Comparison of ENCODE assay signal across 14 cellular contexts in genomic region chr20:35314460-35315198, GRCh38.
DNase-seq lines count a peak whose midpoint lies in the region; ATAC-seq and TF ChIP-seq lines count a peak whose summit lies in the region.
"Had no signal": no experiment of that assay in that cellular context is flagged by ENCODE, and none has a peak within 500 bp of the region (broad histone marks: within the 10 kb centered on the region; RNA-seq: fewer than 3 reads in every experiment).

No MANE protein-coding gene starts in this region.

- peak; percentile 23 for DNase-seq in NCI-H2171 treated with DMSO at 0.1 percent for 48 hours (lab: John Stamatoyannopoulos, UW)
- no peak for DNase-seq in NCI-H2171 (lab: John Stamatoyannopoulos, UW)
- no peak for DNase-seq in activated naive CD8-positive, alpha-beta T cell treated with anti-CD3 and anti-CD28 coated beads, Interleukin-2, amount 50 U/mL, for 24 hours
- DNase-seq in NCI-H2081 treated with DMSO at 0.1 percent for 48 hours (lab: John Stamatoyannopoulos, UW) = no peak
- DNase-seq: activated effector memory CD4-positive, alpha-beta T cell treated with anti-CD3 and anti-CD28 coated beads, Interleukin-2, amount 50 U/mL, for 16 hours; heart left ventricle; MM.1S had no signal

- ATAC-seq in activated naive CD8-positive, alpha-beta T cell treated with anti-CD3 and anti-CD28 coated beads, Interleukin-2, amount 50 U/mL, for 24 hours = no peak
- ATAC-seq in HG03521 (IDR thresholded peaks at IDR 0.05; ENCODE audit: unreplicated experiment) = no peak
- ATAC-seq in GM21515 (IDR thresholded peaks at IDR 0.05; ENCODE audit: unreplicated experiment) = no peak
- ATAC-seq: activated CD4-positive, CD25-positive, alpha-beta regulatory T cell treated with anti-CD3 and anti-CD28 coated beads, Interleukin-2, amount 50 U/mL, for 24 hours; heart left ventricle; left lobe of liver had no signal

- H3K27me3 ChIP-seq in Loucy (ENCODE audit: insufficient read depth, low read length, poor library complexity, severe bottlenecking) = no peaks in the 10 kb centered on the region
- H3K27me3 ChIP-seq: heart left ventricle, neural progenitor cell had no signal

- H3K36me3 Mint-ChIP-seq in activated naive CD8-positive, alpha-beta T cell treated with anti-CD3 and anti-CD28 coated beads, Interleukin-2, amount 50 U/mL, for 24 hours (ENCODE audit: low read depth) = peaks cover 15% of the 10 kb centered on the region
- H3K36me3 Mint-ChIP-seq in nephron (ENCODE audit: low read depth) = peaks cover 30% of the 10 kb centered on the region

- no peak overlapping the region for H3K9ac ChIP-seq in Loucy (ENCODE audit: low read depth, low read length, poor library complexity, severe bottlenecking)
- H3K9ac ChIP-seq: neural progenitor cell had no signal

- H3K4me1 Mint-ChIP-seq in activated naive CD8-positive, alpha-beta T cell treated with anti-CD3 and anti-CD28 coated beads, Interleukin-2, amount 50 U/mL, for 24 hours = peaks cover 47% of the 10 kb centered on the region
- H3K4me1 Mint-ChIP-seq in nephron = peaks cover 22% of the 10 kb centered on the region
- H3K4me1 Mint-ChIP-seq: neural progenitor cell had no signal

- peaks cover 22% of the 10 kb centered on the region for H3K4me1 ChIP-seq in Loucy (ENCODE audit: insufficient read depth, low read length, poor library complexity, severe bottlenecking)
- H3K4me1 ChIP-seq: neural progenitor cell had no signal

- H3K27me3 Mint-ChIP-seq in activated naive CD8-positive, alpha-beta T cell treated with anti-CD3 and anti-CD28 coated beads, Interleukin-2, amount 50 U/mL, for 24 hours = no peaks in the 10 kb centered on the region
- H3K27me3 Mint-ChIP-seq in nephron (ENCODE audit: low read depth) = no peaks in the 10 kb centered on the region

- no peaks in the 10 kb centered on the region for H3K9me3 Mint-ChIP-seq in activated naive CD8-positive, alpha-beta T cell treated with anti-CD3 and anti-CD28 coated beads, Interleukin-2, amount 50 U/mL, for 24 hours
- H3K9me3 Mint-ChIP-seq in nephron = no peaks in the 10 kb centered on the region
- H3K9me3 Mint-ChIP-seq: neural progenitor cell had no signal

- no peak overlapping the region for H3K4me2 ChIP-seq in Loucy (ENCODE audit: low read depth, low read length, poor library complexity, severe bottlenecking)
- H3K4me2 ChIP-seq: neural progenitor cell had no signal

- 0 out of 2 replicates have a peak overlapping the region, but pooled peaks have one; percentile 41 for H2AFZ ChIP-seq in Loucy (ENCODE audit: low read length)
- H2AFZ ChIP-seq: neural progenitor cell had no signal

- H3K4me3 Mint-ChIP-seq in activated naive CD8-positive, alpha-beta T cell treated with anti-CD3 and anti-CD28 coated beads, Interleukin-2, amount 50 U/mL, for 24 hours = no peak overlapping the region
- no peak overlapping the region for H3K4me3 Mint-ChIP-seq in nephron
- H3K4me3 Mint-ChIP-seq: neural progenitor cell had no signal

- H3K4me3 ChIP-seq in Loucy (ENCODE audit: low read length, poor library complexity, severe bottlenecking) = no peak overlapping the region
- H3K4me3 ChIP-seq: heart left ventricle, neural progenitor cell had no signal

- TF ChIP-seq CTCF in Loucy (conservative IDR thresholded peaks at IDR 0.05; ENCODE audit: low read length) (no peak), nephron (IDR thresholded peaks at IDR 0.05; ENCODE audit: unreplicated experiment in 3 of 3) (no peak)

- no peaks in the 10 kb centered on the region for H4K20me1 ChIP-seq in Loucy (ENCODE audit: insufficient read depth, low read length, poor library complexity, severe bottlenecking)

- H3K79me2 ChIP-seq in Loucy (ENCODE audit: insufficient read depth, low read length) = no peaks in the 10 kb centered on the region

- no peaks in the 10 kb centered on the region for H3F3A ChIP-seq in Loucy (ENCODE audit: low read depth)

- H3K9me2 ChIP-seq in Loucy (replicated peaks; ENCODE audit: low read depth, low read length) = no peaks in the 10 kb centered on the region

- no peaks in the 10 kb centered on the region for H3K9me3 ChIP-seq in Loucy (ENCODE audit: insufficient read depth, low read depth, low read length)
- H3K9me3 ChIP-seq: heart left ventricle had no signal

- peak overlapping the region; percentile 44 for H3K27ac Mint-ChIP-seq in activated naive CD8-positive, alpha-beta T cell treated with anti-CD3 and anti-CD28 coated beads, Interleukin-2, amount 50 U/mL, for 24 hours
- H3K27ac Mint-ChIP-seq in nephron = peak overlapping the region; percentile 6 to 43 (median 43)
- H3K27ac Mint-ChIP-seq: neural progenitor cell had no signal

- no peaks in the 10 kb centered on the region for H3K36me3 ChIP-seq in Loucy (ENCODE audit: insufficient read depth, low read length)
- H3K36me3 ChIP-seq: neural progenitor cell had no signal
